10 cellular contexts compared by ENCODE assay signal in genomic region chr5:77209495-77210090, GRCh38. TPM values are rescaled to one million over a fixed set of nuclear protein-coding genes. Genes with fewer than 3 reads are reported as not detected.
A peak's percentile ranks its signal among the peaks of the same experiment; 100 is the strongest.
DNase-seq lines count a peak whose midpoint lies in the region; ATAC-seq, FAIRE-seq and TF ChIP-seq lines count a peak whose summit lies in the region.
"Had no signal": no experiment of that assay in that cellular context is flagged by ENCODE, and none has a peak within 500 bp of the region (broad histone marks: within the 10 kb centered on the region; RNA-seq: fewer than 3 reads in every experiment).

No MANE protein-coding gene starts in this region.

- peak overlapping the region; percentile 74 for H3K4me3 Mint-ChIP-seq in activated T-cell treated with anti-CD3 and anti-CD28 coated beads, Interleukin-2, amount 50 U/mL, for 24 hours
- H3K4me3 Mint-ChIP-seq in activated T-helper 2 cell treated with anti-CD3 and anti-CD28 coated beads, Interferon-gamma antibody, Interleukin-2, Interleukin-4, amounts not matched to agents 10 μg/mL and 5 μg/mL and 100 μg/mL, durations not matched to agents 14 hours and 24 hours and 36 hours (ENCODE audit: low read depth) = peak overlapping the region; percentile 81

- no peak overlapping the region for H3K4me2 ChIP-seq in HepG2 (ENCODE audit: low read depth, low read length)

- H3K4me3 ChIP-seq in HepG2 (replicated peaks in 1 of 3; ENCODE audit: insufficient read depth in 1 of 3, low read depth in 2 of 3, low read length in 3 of 3) = no peak overlapping the region; a peak in 1 of 6 replicates
- peak overlapping the region in 3 of 5 donors; percentile 46 to 75 (median 54) for H3K4me3 ChIP-seq in subcutaneous abdominal adipose tissue (ENCODE audit: low read depth in 1 of 5, low read length in 5 of 5)
- no peak overlapping the region for H3K4me3 ChIP-seq in WERI-Rb-1 (ENCODE audit: low read depth, low read length)

- H3K27me3 ChIP-seq in HepG2 (ENCODE audit: control insufficient read depth in 1 of 2, insufficient read depth in 2 of 2, low read length in 2 of 2) = peaks cover 5 to 54% of the 10 kb centered on the region in 2 experiments
- peaks cover 0 to 9% (median 5%) of the 10 kb centered on the region in 5 donors for H3K27me3 ChIP-seq in subcutaneous abdominal adipose tissue (ENCODE audit: control insufficient read depth in 5 of 5, insufficient read depth in 4 of 5, low read length in 5 of 5)
- no peaks in the 10 kb centered on the region for H3K27me3 ChIP-seq in WERI-Rb-1 (ENCODE audit: insufficient read depth, low read depth, severe bottlenecking)

- BruUV-seq in HepG2 (replicated peaks; lab: Mats Ljungman, UMichigan) = no TSS peak

- H3K27me3 Mint-ChIP-seq in activated T-cell treated with anti-CD3 and anti-CD28 coated beads, Interleukin-2, amount 50 U/mL, for 24 hours = peaks cover 60% of the 10 kb centered on the region
- H3K27me3 Mint-ChIP-seq in activated T-helper 2 cell treated with anti-CD3 and anti-CD28 coated beads, Interferon-gamma antibody, Interleukin-2, Interleukin-4, amounts not matched to agents 10 μg/mL and 5 μg/mL and 100 μg/mL, durations not matched to agents 14 hours and 24 hours and 36 hours (ENCODE audit: low read depth) = peaks cover 60% of the 10 kb centered on the region

- no peaks in the 10 kb centered on the region for H3K79me2 ChIP-seq in HepG2 (ENCODE audit: insufficient read depth, low read length)

- no peaks in the 10 kb centered on the region for H3K36me3 ChIP-seq in HepG2 (replicated peaks in 1 of 2; ENCODE audit: control insufficient read depth in 1 of 2, insufficient read depth in 2 of 2, low read length in 2 of 2)
- no peaks in the 10 kb centered on the region for H3K36me3 ChIP-seq in subcutaneous abdominal adipose tissue (ENCODE audit: control insufficient read depth in 5 of 5, insufficient read depth in 5 of 5, low read length in 5 of 5)
- H3K36me3 ChIP-seq in WERI-Rb-1 = no peaks in the 10 kb centered on the region

- peaks cover 11% of the 10 kb centered on the region for H3K4me1 Mint-ChIP-seq in activated T-cell treated with anti-CD3 and anti-CD28 coated beads, Interleukin-2, amount 50 U/mL, for 24 hours (ENCODE audit: low read depth)
- H3K4me1 Mint-ChIP-seq in activated T-helper 2 cell treated with anti-CD3 and anti-CD28 coated beads, Interferon-gamma antibody, Interleukin-2, Interleukin-4, amounts not matched to agents 10 μg/mL and 5 μg/mL and 100 μg/mL, durations not matched to agents 14 hours and 24 hours and 36 hours (ENCODE audit: low read depth) = peaks cover 17% of the 10 kb centered on the region

- WGBS in HepG2 (ENCODE audit: low lambda C conversion rate) = 55% methylated on average over 14 of the region's 14 CpGs

- no peaks in the 10 kb centered on the region for H3K36me3 Mint-ChIP-seq in activated T-cell treated with anti-CD3 and anti-CD28 coated beads, Interleukin-2, amount 50 U/mL, for 24 hours (ENCODE audit: low read depth)
- H3K36me3 Mint-ChIP-seq in activated T-helper 2 cell treated with anti-CD3 and anti-CD28 coated beads, Interferon-gamma antibody, Interleukin-2, Interleukin-4, amounts not matched to agents 10 μg/mL and 5 μg/mL and 100 μg/mL, durations not matched to agents 14 hours and 24 hours and 36 hours (ENCODE audit: low read depth) = peaks cover 6% of the 10 kb centered on the region

- H3K9me3 ChIP-seq in HepG2 (ENCODE audit: low read length) (no peaks in the 10 kb centered on the region), subcutaneous abdominal adipose tissue (ENCODE audit: control insufficient read depth in 5 of 5, low read length in 5 of 5) (no peaks in the 10 kb centered on the region), WERI-Rb-1 (ENCODE audit: severe bottlenecking) (no peaks in the 10 kb centered on the region)

- in situ Hi-C loops in HepG2 (cut with HindIII; ENCODE audit: extremely low pct_ligation_motif_present, low pct_unique_long_range_greater_than_20kb) = no loop called here

- CTCF ChIA-PET in HepG2 (lab: Yijun Ruan, JAX; ENCODE audit: low intra/inter-chr PET ratio, low total read pairs) (no interaction called here), GM10248 (lab: Yijun Ruan, JAX) (interaction anchor here (1.2 kb wide), 1 partner anchor 10 kb away, joined by 3 read pairs; no protein-coding TSS in a partner anchor)

- H3K27ac ChIP-seq in HepG2 (ENCODE audit: extremely low read length, insufficient read depth, low read length) (no peak overlapping the region), subcutaneous abdominal adipose tissue (ENCODE audit: low read depth, low read length) (no peak overlapping the region), WERI-Rb-1 (no peak overlapping the region)

- no peak for DNase-seq in activated T-cell treated with anti-CD3 and anti-CD28 coated beads, Interleukin-2, amount 50 U/mL, for 24 hours
- no peak for DNase-seq in activated T-cell treated with anti-CD3 and anti-CD28 coated beads, Interleukin-2, amount 50 U/mL, for 48 hours
- no peak for DNase-seq in activated T-helper 2 cell treated with anti-CD3 and anti-CD28 coated beads, Interferon-gamma antibody, Interleukin-2, Interleukin-4, amounts not matched to agents 10 μg/mL and 5 μg/mL and 100 μg/mL, durations not matched to agents 14 hours and 24 hours and 36 hours (ENCODE audit: low spot score)
- DNase-seq in HepG2 (ENCODE audit: low spot score) (no peak), WERI-Rb-1 (no peak), GM10248 (ENCODE audit: extremely low spot score) (no peak)
- DNase-seq: NCI-H187 treated with DMSO at 0.1 percent for 48 hours; stimulated activated CD4-positive, alpha-beta T cell treated with anti-CD3 and anti-CD28 coated beads, Interleukin-1b, Interleukin-23, amount 100 ng/mL, for 48 hours had no signal

- POLR2A ChIA-PET in HepG2 (lab: Yijun Ruan, JAX) (no interaction called here), GM10248 (lab: Yijun Ruan, JAX) (no interaction called here)

- H3K9ac ChIP-seq in HepG2 (ENCODE audit: insufficient read depth, low read depth, low read length) = no peak overlapping the region
- no peak overlapping the region for H3K9ac ChIP-seq in subcutaneous abdominal adipose tissue (ENCODE audit: low read length in 5 of 5)

- FAIRE-seq in HepG2 (lab: Jason Lieb, UNC) = no peak

- no peak overlapping the region for H3K27ac Mint-ChIP-seq in activated T-cell treated with anti-CD3 and anti-CD28 coated beads, Interleukin-2, amount 50 U/mL, for 24 hours
- H3K27ac Mint-ChIP-seq in activated T-helper 2 cell treated with anti-CD3 and anti-CD28 coated beads, Interferon-gamma antibody, Interleukin-2, Interleukin-4, amounts not matched to agents 10 μg/mL and 5 μg/mL and 100 μg/mL, durations not matched to agents 14 hours and 24 hours and 36 hours = no peak overlapping the region

- no peaks in the 10 kb centered on the region for H3K9me3 Mint-ChIP-seq in activated T-cell treated with anti-CD3 and anti-CD28 coated beads, Interleukin-2, amount 50 U/mL, for 24 hours
- no peaks in the 10 kb centered on the region for H3K9me3 Mint-ChIP-seq in activated T-helper 2 cell treated with anti-CD3 and anti-CD28 coated beads, Interferon-gamma antibody, Interleukin-2, Interleukin-4, amounts not matched to agents 10 μg/mL and 5 μg/mL and 100 μg/mL, durations not matched to agents 14 hours and 24 hours and 36 hours

- peaks cover 6% of the 10 kb centered on the region; the same call in 1 of the 2 replicates for H3K4me1 ChIP-seq in HepG2 (ENCODE audit: insufficient read depth, low read length)
- peaks cover 0 to 21% (median 12%) of the 10 kb centered on the region in 5 donors for H3K4me1 ChIP-seq in subcutaneous abdominal adipose tissue (ENCODE audit: control insufficient read depth in 5 of 5, insufficient read depth in 5 of 5, low read length in 5 of 5)

- TF ChIP-seq POLR2A in HepG2 (IDR thresholded peaks at IDR 0.05; ENCODE audit: insufficient read depth in 1 of 2, low read depth in 2 of 2, low read length in 2 of 2) = no peak

- no peak overlapping the region for H2AFZ ChIP-seq in HepG2 (ENCODE audit: low read length)

- TF ChIP-seq CTCF in HepG2 (CRISPR knock-in tag; IDR thresholded peaks at IDR 0.05) (no peak), WERI-Rb-1 (IDR thresholded peaks at IDR 0.05; ENCODE audit: low read depth, low read length) (no peak), GM10248 (IDR thresholded peaks at IDR 0.05; ENCODE audit: control extremely low read depth, extremely low read depth, low read depth, missing control alignments) (no peak)

- no peaks in the 10 kb centered on the region for H4K20me1 ChIP-seq in HepG2 (ENCODE audit: insufficient read depth, low read length)

- intact Hi-C loops in activated T-helper 2 cell treated with anti-CD3 and anti-CD28 coated beads, Interferon-gamma antibody, Interleukin-2, Interleukin-4, amounts not matched to agents 10 μg/mL and 5 μg/mL and 100 μg/mL, durations not matched to agents 14 hours and 24 hours and 36 hours (cut with micrococcal nuclease) = no loop called here
- intact Hi-C loops in HepG2 (cut with micrococcal nuclease; ENCODE audit: unreplicated experiment) = no loop called here

- no peak for TF ChIP-seq EP300 in HepG2 (IDR thresholded peaks at IDR 0.05; ENCODE audit: low read depth in 2 of 2, low read length in 2 of 2)
- no peak for TF ChIP-seq EP300 in HepG2 (CRISPR knock-in tag; IDR thresholded peaks at IDR 0.05; ENCODE audit: borderline replicate concordance)

- TF ChIP-seq RAD21 in HepG2 (CRISPR knock-in tag; IDR thresholded peaks at IDR 0.05) = no peak

- peak; percentile 38 for ATAC-seq in HepG2
- ATAC-seq in GM19328 (IDR thresholded peaks at IDR 0.05; ENCODE audit: unreplicated experiment) = no peak

RNA-seq across cellular contexts. Expression of gene PDE8B, which starts 0.9 kb away (rescaled TPM):
- total RNA-seq in activated T-helper 2 cell treated with anti-CD3 and anti-CD28 coated beads, Interferon-gamma antibody, Interleukin-2, Interleukin-4, amounts not matched to agents 10 μg/mL and 5 μg/mL and 100 μg/mL, durations not matched to agents 14 hours and 24 hours and 36 hours = 0.05 TPM in 1 of 2 replicates, not detected in the other
- total RNA-seq in HepG2 (2016; rRNA removed; fragmentation: Illumina TruSeq; extraction: Trizol) = not detected in 2 replicates
- total RNA-seq in HepG2 (2016; cell fraction: cytosol; rRNA removed; fragmentation: Illumina TruSeq; extraction: Trizol; ENCODE audit: low read depth) = not detected in 2 replicates
- not detected in 2 replicates for total RNA-seq in HepG2 (2016; cell fraction: insoluble cytoplasmic fraction; rRNA removed; fragmentation: Illumina TruSeq; extraction: Trizol)
- 0.19 TPM in 1 of 2 replicates, not detected in the other for total RNA-seq in HepG2 (2016; cell fraction: membrane; rRNA removed; fragmentation: Illumina TruSeq; extraction: Trizol)
- total RNA-seq in HepG2 (2016; cell fraction: nucleus; rRNA removed; fragmentation: Illumina TruSeq; extraction: Trizol) = not detected in 2 replicates
- 0.07 and 0.16 TPM in 2 replicates for polyA plus RNA-seq in HepG2 (2011; rRNA removed)
- polyA plus RNA-seq in HepG2 (2011; cell fraction: cytosol; rRNA removed) = 0.06 and 0.07 TPM in 2 replicates
- 0.17 TPM in 1 of 2 replicates, not detected in the other for polyA plus RNA-seq in HepG2 (2011; cell fraction: nucleus; rRNA removed)
- 0.39 and 0.45 TPM in 2 replicates for polyA plus RNA-seq in HepG2 (2012)
- polyA plus RNA-seq in HepG2 (2016; cell fraction: cytosol; fragmentation: Illumina TruSeq; extraction: Trizol; ENCODE audit: low read depth) = not detected in 2 replicates
- not detected in 2 replicates for polyA plus RNA-seq in HepG2 (2016; cell fraction: insoluble cytoplasmic fraction; fragmentation: Illumina TruSeq; extraction: Trizol; ENCODE audit: low read depth)
- polyA plus RNA-seq in HepG2 (2016; cell fraction: membrane; fragmentation: Illumina TruSeq; extraction: Trizol; ENCODE audit: low read depth) = not detected in 2 replicates
- polyA plus RNA-seq in HepG2 (2016; cell fraction: nucleus; fragmentation: Illumina TruSeq; extraction: Trizol; ENCODE audit: insufficient read depth, low read depth) = not detected in 2 replicates
- 36.7 TPM in 1 of 2 replicates, not detected in the other for polyA minus RNA-seq in HepG2 (2011; rRNA and poly(A)+ RNA removed; ENCODE audit: low replicate concordance)
- 0.30 TPM in 1 of 2 replicates, not detected in the other for polyA minus RNA-seq in HepG2 (2011; cell fraction: cytosol; rRNA and poly(A)+ RNA removed)
- 0.99 and 1.0 TPM in 2 replicates for polyA minus RNA-seq in HepG2 (2011; cell fraction: nucleus; rRNA and poly(A)+ RNA removed)

Comparison
In these comparisons a context has a peak if more than half of its experiments do, and no peak if none do; other contexts are left out.
1. H3K4me3 ChIP-seq: peak in subcutaneous abdominal adipose tissue (3 of 5); none in HepG2 (0 of 3) and WERI-Rb-1 (single experiment).